ENCODE assay signal across 10 cellular contexts in genomic region chr6:106547556-106547955, GRCh38.
DNase-seq lines count a peak whose midpoint lies in the region; ATAC-seq and TF ChIP-seq lines count a peak whose summit lies in the region.
"Had no signal": no experiment of that assay in that cellular context is flagged by ENCODE, and none has a peak within 500 bp of the region (broad histone marks: within the 10 kb centered on the region; RNA-seq: fewer than 3 reads in every experiment).

No MANE protein-coding gene starts in this region.

- intact Hi-C loops in upper lobe of right lung (cut with DNase I), result no loop called here

- H3K9ac ChIP-seq in adipocyte (ENCODE audit: low read length), result peak overlapping the region; percentile 8
- H3K9ac ChIP-seq in mucosa of rectum (ENCODE audit: low read depth in 1 of 2, low read length in 2 of 2), result no peak overlapping the region

- no peak for TF ChIP-seq CTCF in upper lobe of right lung (IDR thresholded peaks at IDR 0.05)

- H3K27ac ChIP-seq in mucosa of rectum (ENCODE audit: low read depth in 2 of 2, low read length in 2 of 2), result peak overlapping the region; percentile 11 to 50
- peak overlapping the region; percentile 20 for H3K27ac ChIP-seq in upper lobe of right lung

- H3K36me3 ChIP-seq in adipocyte (ENCODE audit: control insufficient read depth, insufficient read depth, low read length, severe bottlenecking) (peaks cover 32% of the 10 kb centered on the region), mucosa of rectum (ENCODE audit: control insufficient read depth in 2 of 2, insufficient read depth in 2 of 2, low read length in 2 of 2) (peaks cover 24 to 38% of the 10 kb centered on the region in 2 donors), upper lobe of right lung (peaks cover 16% of the 10 kb centered on the region)

- H3K9me3 ChIP-seq in adipocyte (ENCODE audit: control insufficient read depth, low read length) (no peaks in the 10 kb centered on the region), mucosa of rectum (ENCODE audit: control insufficient read depth in 2 of 2, low read length in 2 of 2) (no peaks in the 10 kb centered on the region), upper lobe of right lung (no peaks in the 10 kb centered on the region)

- H3K4me1 ChIP-seq in adipocyte (ENCODE audit: control insufficient read depth, insufficient read depth, low read length) (peaks cover 37% of the 10 kb centered on the region), mucosa of rectum (ENCODE audit: control insufficient read depth in 2 of 2, insufficient read depth in 2 of 2, low read length in 2 of 2) (peaks cover 2 to 3% of the 10 kb centered on the region in 2 donors), upper lobe of right lung (peaks cover 13% of the 10 kb centered on the region)

- H3K27me3 ChIP-seq in adipocyte (replicated peaks; ENCODE audit: control insufficient read depth, insufficient read depth, low read length) (no peaks in the 10 kb centered on the region), mucosa of rectum (ENCODE audit: control insufficient read depth in 2 of 2, insufficient read depth in 2 of 2, low read length in 2 of 2) (no peaks in the 10 kb centered on the region), upper lobe of right lung (no peaks in the 10 kb centered on the region)

- no peak for ATAC-seq in activated naive CD4-positive, alpha-beta T cell treated with anti-CD3 and anti-CD28 coated beads, Interleukin-2, amount 50 U/mL, for 72 hours
- no peak for ATAC-seq in upper lobe of right lung

- H3K9me3 Mint-ChIP-seq in activated naive CD4-positive, alpha-beta T cell treated with anti-CD3 and anti-CD28 coated beads, Interleukin-2, amount 50 U/mL, for 72 hours, result peaks cover 0 to 6% of the 10 kb centered on the region in 2 donors
- H3K9me3 Mint-ChIP-seq: natural killer cell had no signal

- H3K4me3 ChIP-seq in adipocyte (ENCODE audit: low read length) (no peak overlapping the region), mucosa of rectum (ENCODE audit: low read length in 2 of 2) (no peak overlapping the region), upper lobe of right lung (no peak overlapping the region)

- H3K27ac Mint-ChIP-seq in activated naive CD4-positive, alpha-beta T cell treated with anti-CD3 and anti-CD28 coated beads, Interleukin-2, amount 50 U/mL, for 72 hours, result peak overlapping the region; percentile 82 to 98

- DNase-seq in activated naive CD4-positive, alpha-beta T cell treated with anti-CD3 and anti-CD28 coated beads, Interleukin-2, amount 50 U/mL, for 72 hours (ENCODE audit: low spot score in 2 of 2), result no peak
- DNase-seq in activated naive CD4-positive, alpha-beta T cell treated with Interleukin-2 at 50 U/mL for 16 hours, result no peak
- DNase-seq in adipocyte (ENCODE audit: low read depth) (no peak), upper lobe of right lung (no peak), NOMO-1 (lab: John Stamatoyannopoulos, UW; ENCODE audit: unreplicated experiment in 2 of 2) (no peak), NCI-H1436 (lab: John Stamatoyannopoulos, UW) (no peak), retina (no peak)
- DNase-seq: natural killer cell, OCI-M1 had no signal

- H3K36me3 Mint-ChIP-seq in activated naive CD4-positive, alpha-beta T cell treated with anti-CD3 and anti-CD28 coated beads, Interleukin-2, amount 50 U/mL, for 72 hours, result peaks cover 35 to 63% of the 10 kb centered on the region in 2 donors
